In the genomic region with DNA sequence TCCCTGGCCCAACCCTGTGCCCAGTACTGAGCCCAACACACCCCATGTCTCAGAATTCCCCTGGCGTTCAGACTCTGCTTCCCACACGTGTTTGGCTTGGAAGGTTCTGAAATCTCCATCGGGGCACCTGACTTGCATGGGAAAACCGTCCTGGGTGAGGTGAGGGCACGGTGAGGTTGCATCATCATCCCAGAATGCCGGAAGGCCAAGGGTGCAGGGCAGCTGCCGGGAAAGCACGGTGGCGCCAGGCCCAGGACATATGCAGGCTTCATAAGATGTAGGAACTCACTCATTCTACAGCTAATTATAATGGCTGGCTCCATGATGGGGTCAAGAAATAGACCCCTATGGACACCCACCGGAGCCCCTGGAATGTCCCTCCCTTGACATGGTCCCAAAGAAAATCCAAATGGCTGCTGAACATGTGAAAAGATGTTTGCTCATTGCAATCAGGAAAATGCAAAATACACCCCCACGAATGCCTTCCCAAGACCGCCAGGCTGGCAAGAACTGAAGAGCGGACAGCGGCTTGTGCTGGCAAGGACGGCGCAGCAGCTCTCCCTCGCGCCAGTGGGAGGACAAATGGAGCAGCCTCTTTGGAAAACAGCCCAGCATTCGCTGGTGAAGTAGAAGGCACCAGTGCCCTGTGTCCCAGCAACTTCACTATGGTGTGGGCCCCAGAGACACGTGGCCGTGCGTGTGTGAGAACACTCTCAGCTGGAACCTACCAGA, we compare ENCODE assay signal across 16 cellular contexts. TPM values are rescaled to one million over a fixed set of nuclear protein-coding genes. Genes with fewer than 3 reads are reported as not detected.
A peak's percentile ranks its signal among the peaks of the same experiment; 100 is the strongest.
DNase-seq lines count a peak whose midpoint lies in the region; ATAC-seq and TF ChIP-seq lines count a peak whose summit lies in the region.
"Had no signal": no experiment of that assay in that cellular context is flagged by ENCODE, and none has a peak within 500 bp of the region (broad histone marks: within the 10 kb centered on the region; RNA-seq: fewer than 3 reads in every experiment).

No MANE protein-coding gene starts in this region.

- peaks cover 22 to 29% of the 10 kb centered on the region in 2 experiments for H3K4me1 Mint-ChIP-seq in H9
- H3K4me1 Mint-ChIP-seq in activated T-cell treated with anti-CD3 and anti-CD28 coated beads, Interleukin-2, amount 50 U/mL, for 4 hours (ENCODE audit: low read depth): no peaks in the 10 kb centered on the region
- H3K4me1 Mint-ChIP-seq: activated T-helper 17 cell treated with anti-CD3 and anti-CD28 coated beads, Interleukin-2, amount 50 U/mL, for 72 hours had no signal

- no peak overlapping the region for H4K5ac ChIP-seq in H9 (ENCODE audit: insufficient read length, low read depth, low read length)

- H2BK20ac ChIP-seq in H9 (ENCODE audit: low read depth, low read length, poor library complexity, severe bottlenecking): no peak overlapping the region

- H3K4me3 Mint-ChIP-seq in H9: no peak overlapping the region; a peak in 2 of 5 replicates
- H3K4me3 Mint-ChIP-seq in activated T-cell treated with anti-CD3 and anti-CD28 coated beads, Interleukin-2, amount 50 U/mL, for 4 hours: no peak overlapping the region
- H3K4me3 Mint-ChIP-seq: activated T-helper 17 cell treated with anti-CD3 and anti-CD28 coated beads, Interleukin-2, amount 50 U/mL, for 72 hours; T-helper 1 cell treated with Interleukin-12 subunit alpha and Interleukin-12 subunit beta and Interleukin-4 antibody, amounts not matched to agents 30 μg/mL and 1 μg/mL, for 36 hours had no signal

- no peak overlapping the region for H3K4me2 ChIP-seq in H9 (ENCODE audit: insufficient read depth, insufficient read length, low read length)

- no peaks in the 10 kb centered on the region; the same call in 1 of the 2 replicates for H3K4me1 ChIP-seq in H9 (ENCODE audit: insufficient read depth, low read length)

- H3K27me3 Mint-ChIP-seq in H9 (ENCODE audit: low read depth): no peaks in the 10 kb centered on the region; the same call in 1 of the 2 replicates
- H3K27me3 Mint-ChIP-seq in activated T-cell treated with anti-CD3 and anti-CD28 coated beads, Interleukin-2, amount 50 U/mL, for 4 hours (ENCODE audit: low read depth): peaks cover 24% of the 10 kb centered on the region

- peaks cover 13 to 19% (median 14%) of the 10 kb centered on the region in 3 experiments; a peak in 6 of 7 replicates for H3K36me3 Mint-ChIP-seq in H9 (ENCODE audit: insufficient read depth in 1 of 3, low read depth in 3 of 3)
- no peaks in the 10 kb centered on the region for H3K36me3 Mint-ChIP-seq in activated T-cell treated with anti-CD3 and anti-CD28 coated beads, Interleukin-2, amount 50 U/mL, for 4 hours (ENCODE audit: insufficient read depth)

- no peak overlapping the region for H2BK120ac ChIP-seq in H9 (ENCODE audit: low read depth, low read length, poor library complexity, severe bottlenecking)

- H2AFZ ChIP-seq in H9 (ENCODE audit: low read length): no peak overlapping the region

- H3K14ac ChIP-seq in H9 (ENCODE audit: insufficient read depth, low read length): no peak overlapping the region

- no peak for TF ChIP-seq CTCF in H9 (conservative IDR thresholded peaks at IDR 0.05)

- no peak overlapping the region for H3K56ac ChIP-seq in H9 (ENCODE audit: insufficient read length, low read depth, low read length)

- intact Hi-C loops in posterior cingulate gyrus (cut with DNase I): no loop called here

- DNase-seq in H7 (peak; percentile 45), astrocyte of the hippocampus (ENCODE audit: low read depth, low spot score) (peak; percentile 33), left lobe of liver (ENCODE audit: low spot score) (peak; percentile 88), posterior cingulate gyrus (peak; percentile 45 to 96 (median 79)), H9 (no peak), COR-L47 (lab: John Stamatoyannopoulos, UW) (no peak)
- DNase-seq in activated T-cell treated with anti-CD3 and anti-CD28 coated beads, Interleukin-2, amount 50 U/mL, for 4 hours: no peak
- no peak for DNase-seq in stimulated activated naive CD4-positive, alpha-beta T cell treated with Interleukin-2 at 50 U/mL for 16 hours (lab: John Stamatoyannopoulos, UW)
- DNase-seq: activated CD4-positive, alpha-beta T cell treated with anti-CD3 and anti-CD28 coated beads, Interleukin-2, amount 50 U/mL, for 1 hour; NCI-H1436; NCI-H526 had no signal

- no peaks in the 10 kb centered on the region for H3K9me3 Mint-ChIP-seq in H9
- H3K9me3 Mint-ChIP-seq in activated T-cell treated with anti-CD3 and anti-CD28 coated beads, Interleukin-2, amount 50 U/mL, for 4 hours: no peaks in the 10 kb centered on the region
- H3K9me3 Mint-ChIP-seq: activated T-helper 17 cell treated with anti-CD3 and anti-CD28 coated beads, Interleukin-2, amount 50 U/mL, for 72 hours; T-helper 1 cell treated with Interleukin-12 subunit alpha and Interleukin-12 subunit beta and Interleukin-4 antibody, amounts not matched to agents 30 μg/mL and 1 μg/mL, for 36 hours had no signal

- peaks cover 10% of the 10 kb centered on the region for H3K23me2 ChIP-seq in H9 (ENCODE audit: insufficient read length, low read depth, low read length, poor library complexity, severe bottlenecking)

- peaks cover 4% of the 10 kb centered on the region for H4K20me1 ChIP-seq in H9 (ENCODE audit: control insufficient read depth, insufficient read depth, insufficient read length)

- H4K91ac ChIP-seq in H9 (ENCODE audit: insufficient read length, low read depth, low read length): no peak overlapping the region

- no peak overlapping the region; a peak in 1 of 7 replicates for H3K27ac Mint-ChIP-seq in H9
- H3K27ac Mint-ChIP-seq: activated T-helper 17 cell treated with anti-CD3 and anti-CD28 coated beads, Interleukin-2, amount 50 U/mL, for 72 hours; progenitor cell of endocrine pancreas; T-helper 1 cell treated with Interleukin-12 subunit alpha and Interleukin-12 subunit beta and Interleukin-4 antibody, amounts not matched to agents 30 μg/mL and 1 μg/mL, for 36 hours had no signal

- H3K79me1 ChIP-seq in H9 (ENCODE audit: insufficient read depth, low read depth, low read length, poor library complexity, severe bottlenecking): no peaks in the 10 kb centered on the region

- no peak overlapping the region for H3K9ac ChIP-seq in H9 (ENCODE audit: extremely low read depth, insufficient read length, low read length)

- H3T11ph ChIP-seq in H9 (ENCODE audit: low read length): no peak overlapping the region

- H4K8ac ChIP-seq in H9 (replicated peaks; ENCODE audit: insufficient read length, low read depth, low read length): no peak overlapping the region

- H3K4ac ChIP-seq in H9 (ENCODE audit: low read depth, low read length): no peak overlapping the region

- H3K79me2 ChIP-seq in H9 (ENCODE audit: insufficient read depth, low read length): no peaks in the 10 kb centered on the region

- no peak overlapping the region for H2AK5ac ChIP-seq in H9 (ENCODE audit: insufficient read length, low read length)

- peak; percentile 74 for ATAC-seq in left lobe of liver
- ATAC-seq in activated T-cell treated with anti-CD3 and anti-CD28 coated beads, Interleukin-2, amount 50 U/mL, for 4 hours: no peak
- ATAC-seq: activated T-helper 17 cell treated with anti-CD3 and anti-CD28 coated beads, Interleukin-2, amount 50 U/mL, for 72 hours; heart left ventricle had no signal

- H3K9me3 ChIP-seq in H9 (ENCODE audit: control insufficient read depth, low read depth, low read length): no peaks in the 10 kb centered on the region
- H3K9me3 ChIP-seq: heart left ventricle, uterus had no signal

- peaks cover 2% of the 10 kb centered on the region for H3K36me3 ChIP-seq in H7 (replicated peaks; ENCODE audit: control insufficient read depth, insufficient read depth, low read length)
- H3K36me3 ChIP-seq: heart left ventricle, uterus had no signal

- H2BK5ac ChIP-seq in H9 (ENCODE audit: insufficient read length, low read length): no peak overlapping the region

- H3K27me3 ChIP-seq in H7 (ENCODE audit: control insufficient read depth, insufficient read depth, low read length): peaks cover 5% of the 10 kb centered on the region
- H3K27me3 ChIP-seq in H9 (ENCODE audit: insufficient read depth, low read length): no peaks in the 10 kb centered on the region
- H3K27me3 ChIP-seq: uterus had no signal

- no peak overlapping the region for H3K18ac ChIP-seq in H9 (ENCODE audit: insufficient read length, low read depth, low read length)

- WGBS in H9 (ENCODE audit: extremely low coverage, insufficient read length, low lambda C conversion rate): no CpG with 5 or more reads among the region's 22 CpGs

- H2BK12ac ChIP-seq in H9 (ENCODE audit: insufficient read length, low read depth, low read length): no peak overlapping the region

- no peak overlapping the region for H3K4me3 ChIP-seq in H7 (ENCODE audit: insufficient read depth, low read depth, low read length)
- H3K4me3 ChIP-seq: heart left ventricle had no signal

- H3K23ac ChIP-seq in H9 (ENCODE audit: insufficient read length, low read depth, low read length): no peak overlapping the region

- H2BK15ac ChIP-seq in H9 (ENCODE audit: low read depth, low read length): no peak overlapping the region

- no peak overlapping the region for H3K27ac ChIP-seq in H9 (ENCODE audit: insufficient read length, low read depth, low read length)
- H3K27ac ChIP-seq: heart left ventricle, uterus had no signal

RNA-seq across cellular contexts. Expression of a gene that starts 2.3 kb away (rescaled TPM):
- 13.7 and 16.7 TPM in 2 replicates for total RNA-seq in H7 (2014; rRNA removed; shearing (Covaris generic))
- total RNA-seq in left lobe of liver (8.5 TPM), H9 (2021) (13.7 and 15.7 TPM in 2 replicates)
- total RNA-seq in activated T-cell treated with anti-CD3 and anti-CD28 coated beads, Interleukin-2, amount 50 U/mL, for 4 hours: under 1 TPM in 1 of 3 donors, not detected in 2; 0.05 TPM

Comparison
In these comparisons a context has a peak if more than half of its experiments do, and no peak if none do; other contexts are left out.
1. DNase-seq: peak in H7 (single experiment), astrocyte of the hippocampus (single experiment), left lobe of liver (single experiment) and posterior cingulate gyrus (10 of 10); none in H9 (single experiment), activated T-cell treated with anti-CD3 and anti-CD28 coated beads, Interleukin-2, amount 50 U/mL, for 4 hours (single experiment), COR-L47 (single experiment) and stimulated activated naive CD4-positive, alpha-beta T cell treated with Interleukin-2 at 50 U/mL for 16 hours (single experiment).